ENCODE assay signal across 9 cellular contexts in genomic region chr14:100158566-100159106, GRCh38. TPM values are rescaled to one million over a fixed set of nuclear protein-coding genes. Genes with fewer than 3 reads are reported as not detected.
DNase-seq lines count a peak whose midpoint lies in the region; ATAC-seq and TF ChIP-seq lines count a peak whose summit lies in the region.
"Had no signal": no experiment of that assay in that cellular context is flagged by ENCODE, and none has a peak within 500 bp of the region (broad histone marks: within the 10 kb centered on the region; RNA-seq: fewer than 3 reads in every experiment).

No MANE protein-coding gene starts in this region.

- H3K27me3 ChIP-seq in BE2C (peaks cover 30% of the 10 kb centered on the region), mammary epithelial cell (ENCODE audit: insufficient read depth, low read length) (peaks cover 5% of the 10 kb centered on the region)

- H4K20me1 ChIP-seq in mammary epithelial cell (ENCODE audit: insufficient read depth, low read length): no peaks in the 10 kb centered on the region

- no peaks in the 10 kb centered on the region for H3K36me3 ChIP-seq in BE2C
- H3K36me3 ChIP-seq in mammary epithelial cell (ENCODE audit: insufficient read depth, low read length): no peaks in the 10 kb centered on the region

- peaks cover 6% of the 10 kb centered on the region for H3K9me3 Mint-ChIP-seq in nephron

- TF ChIP-seq CTCF in BE2C (IDR thresholded peaks at IDR 0.05; ENCODE audit: low read depth, low read length): no peak
- no peak for TF ChIP-seq CTCF in mammary epithelial cell (conservative IDR thresholded peaks at IDR 0.05 in 1 of 2, IDR thresholded peaks at IDR 0.05 in 1 of 2; ENCODE audit: extremely low read depth in 1 of 2, insufficient read depth in 1 of 2, low read depth in 1 of 2, low read length in 2 of 2)
- no peak for TF ChIP-seq CTCF in nephron (IDR thresholded peaks at IDR 0.05; ENCODE audit: unreplicated experiment in 3 of 3)

- H3K9me3 ChIP-seq in BE2C (peaks cover 11% of the 10 kb centered on the region), mammary epithelial cell (replicated peaks; ENCODE audit: insufficient read depth, low read length) (peaks cover 15% of the 10 kb centered on the region)

- peaks cover 6% of the 10 kb centered on the region for H3K4me1 ChIP-seq in BE2C
- H3K4me1 ChIP-seq in mammary epithelial cell (ENCODE audit: insufficient read depth, low read length): peaks cover 6% of the 10 kb centered on the region

- H3K9ac ChIP-seq in mammary epithelial cell (ENCODE audit: insufficient read depth, low read length): no peak overlapping the region

- H3K27ac ChIP-seq in mammary epithelial cell (ENCODE audit: insufficient read depth, low read depth, low read length): no peak overlapping the region

- peak overlapping the region; percentile 32 to 46 (median 43) for H3K4me3 Mint-ChIP-seq in nephron

- H3K27me3 Mint-ChIP-seq in nephron (ENCODE audit: low read depth): peaks cover 61% of the 10 kb centered on the region

- peak overlapping the region; percentile 37 for H3K4me3 ChIP-seq in BE2C (ENCODE audit: low read depth, low read length)
- no peak overlapping the region for H3K4me3 ChIP-seq in mammary epithelial cell (replicated peaks in 1 of 3; ENCODE audit: insufficient read depth in 1 of 3, low read depth in 2 of 3, low read length in 3 of 3)

- DNase-seq in BE2C: no peak
- DNase-seq in mammary epithelial cell: no peak
- DNase-seq in NOMO-1 (lab: John Stamatoyannopoulos, UW; ENCODE audit: unreplicated experiment in 2 of 2): no peak
- no peak for DNase-seq in amygdala (lab: John Stamatoyannopoulos, UW)
- no peak for DNase-seq in stimulated activated CD4-positive, alpha-beta T cell treated with anti-CD3 and anti-CD28 coated beads, Interleukin-2, amount 100 ng/mL, for 48 hours
- DNase-seq: NK-92 treated with Interleukin-12 subunit alpha and Interleukin-12 subunit beta, amount 100 ng/mL, for 24 hours had no signal

- peaks cover 14% of the 10 kb centered on the region for H3K4me1 Mint-ChIP-seq in nephron

- in situ Hi-C loops in mammary epithelial cell (cut with MboI; ENCODE audit: low sequenced_read_pairs in 2 of 2): no loop called here

- dilution Hi-C loops in mammary epithelial cell (cut with HindIII; ENCODE audit: low sequenced_read_pairs): no loop called here

- peak overlapping the region; percentile 67 for H3K4me2 ChIP-seq in mammary epithelial cell (ENCODE audit: insufficient read depth, low read depth, low read length)

- intact Hi-C loops in mammary epithelial cell (cut with micrococcal nuclease): loop anchor here (2.0 kb wide), 1 partner anchor 34 kb away; no protein-coding TSS in a partner anchor

- H2AFZ ChIP-seq in mammary epithelial cell (ENCODE audit: low read depth, low read length): peak overlapping the region; percentile 58

- WGBS in mammary epithelial cell (ENCODE audit: low coverage, missing lambda C conversion rate): 35% methylated on average over 23 of the region's 33 CpGs

- CTCF ChIA-PET in mammary epithelial cell (lab: Charles Lee; ENCODE audit: low non-redundant PET): no interaction called here

- H3K79me2 ChIP-seq in mammary epithelial cell (ENCODE audit: insufficient read depth, low read length): no peaks in the 10 kb centered on the region

- H3K36me3 Mint-ChIP-seq in nephron (ENCODE audit: low read depth): no peaks in the 10 kb centered on the region

- no peak overlapping the region for H3K27ac Mint-ChIP-seq in nephron

- peak; percentile 28 for ATAC-seq in GM21528 (IDR thresholded peaks at IDR 0.05; ENCODE audit: low FRiP score, unreplicated experiment)
- ATAC-seq in GM19328 (IDR thresholded peaks at IDR 0.05; ENCODE audit: unreplicated experiment): no peak

- BruUV-seq in mammary epithelial cell (replicated peaks; lab: Mats Ljungman, UMichigan): no TSS peak

RNA-seq across cellular contexts. Expression of gene DEGS2, which starts 0.8 kb away (rescaled TPM):
- polyA plus RNA-seq in BE2C (2012; ENCODE audit: insufficient read depth, insufficient read length, low read depth): 0.32 TPM
- total RNA-seq in mammary epithelial cell: under 1 TPM; 0.17 to 0.87 TPM
- polyA plus RNA-seq in mammary epithelial cell: 0.36 TPM
- polyA minus RNA-seq in mammary epithelial cell: not detected
